ENCODE assay signal across 8 cellular contexts in the genomic region with DNA sequence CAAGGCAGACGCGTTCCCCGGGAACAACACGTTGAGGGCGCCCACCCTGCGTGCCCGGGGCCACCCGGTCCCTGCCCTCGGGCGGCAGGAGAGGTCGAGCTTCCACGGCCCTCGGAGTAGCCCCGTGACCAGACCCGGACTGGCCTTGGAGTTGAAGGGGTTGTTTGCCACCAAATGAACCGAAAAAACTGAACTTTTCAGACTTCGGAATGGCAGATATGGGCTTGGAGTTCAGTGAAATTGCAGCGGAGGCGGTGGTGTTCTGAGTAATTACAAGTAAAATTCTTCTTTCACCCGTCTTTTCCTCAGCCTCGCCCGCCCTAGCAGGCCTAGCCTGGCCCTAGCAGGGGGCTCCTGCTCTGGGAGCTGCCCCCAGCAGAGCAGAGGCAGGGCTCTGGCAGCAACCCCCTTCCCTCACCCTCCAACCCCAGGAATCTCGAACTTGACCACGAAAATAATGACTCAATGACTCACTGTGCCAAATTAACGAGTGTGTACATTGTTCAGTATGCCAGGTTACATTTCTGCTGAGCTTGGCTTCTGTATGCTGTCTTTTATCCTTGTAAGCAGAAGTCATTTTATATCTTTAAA. TPM values are rescaled to one million over a fixed set of nuclear protein-coding genes. Genes with fewer than 3 reads are reported as not detected.
DNase-seq lines count a peak whose midpoint lies in the region; TF ChIP-seq lines count a peak whose summit lies in the region.

No MANE protein-coding gene starts in this region.

- TF ChIP-seq POLR2A in esophagus muscularis mucosa (IDR thresholded peaks at IDR 0.05; ENCODE audit: low read depth), result no peak
- TF ChIP-seq POLR2A in ovary (IDR thresholded peaks at IDR 0.05), result no peak

- no peak overlapping the region for H3K27ac Mint-ChIP-seq in activated CD4-positive, alpha-beta memory T cell treated with anti-CD3 and anti-CD28 coated beads for 36 hours
- no peak overlapping the region for H3K27ac Mint-ChIP-seq in activated CD4-positive, alpha-beta memory T cell treated with anti-CD3 and anti-CD28 coated beads, Interleukin-2, amount 10 ng/mL, durations not matched to agents 7 days and 5 days

- H3K9me3 Mint-ChIP-seq in activated CD4-positive, alpha-beta memory T cell treated with anti-CD3 and anti-CD28 coated beads for 36 hours, result no peaks in the 10 kb centered on the region
- H3K9me3 Mint-ChIP-seq in activated CD4-positive, alpha-beta memory T cell treated with anti-CD3 and anti-CD28 coated beads, Interleukin-2, amount 10 ng/mL, durations not matched to agents 7 days and 5 days, result no peaks in the 10 kb centered on the region

- TF ChIP-seq CTCF in esophagus muscularis mucosa (IDR thresholded peaks at IDR 0.05), result no peak
- no peak for TF ChIP-seq CTCF in ovary (IDR thresholded peaks at IDR 0.05)

- no peaks in the 10 kb centered on the region for H3K9me3 ChIP-seq in esophagus muscularis mucosa
- no peaks in the 10 kb centered on the region for H3K9me3 ChIP-seq in ovary

- POLR2A ChIA-PET in activated CD4-positive, alpha-beta memory T cell treated with anti-CD3 and anti-CD28 coated beads for 36 hours (lab: Charles Lee), result interaction anchor here (1.1 kb wide), 1 partner anchor 16 kb away, joined by 3 read pairs; no protein-coding TSS in a partner anchor
- POLR2A ChIA-PET in activated CD4-positive, alpha-beta memory T cell treated with anti-CD3 and anti-CD28 coated beads, Interleukin-2, amount 10 ng/mL, durations not matched to agents 7 days and 5 days (lab: Charles Lee), result interaction anchor here (0.6 kb wide), 1 partner anchor 14 kb away, joined by 3 read pairs; no protein-coding TSS in a partner anchor

- H3K4me3 ChIP-seq in esophagus muscularis mucosa, result peak overlapping the region; percentile 60 to 78 (median 70)
- peak overlapping the region; percentile 49 for H3K4me3 ChIP-seq in ovary

- CTCF ChIA-PET in activated CD4-positive, alpha-beta memory T cell treated with anti-CD3 and anti-CD28 coated beads for 36 hours (lab: Charles Lee), result interaction anchor here (0.7 to 1.5 kb wide), 2 partner anchors 57 to 234 kb away, joined by 3 read pairs; no protein-coding TSS in a partner anchor
- CTCF ChIA-PET in activated CD4-positive, alpha-beta memory T cell treated with anti-CD3 and anti-CD28 coated beads, Interleukin-2, amount 10 ng/mL, durations not matched to agents 7 days and 5 days (lab: Charles Lee), result interaction anchor here (0.7 kb wide), 1 partner anchor 233 kb away, joined by 3 read pairs; no protein-coding TSS in a partner anchor

- TF ChIP-seq EP300 in esophagus muscularis mucosa (IDR thresholded peaks at IDR 0.05) (no peak), ovary (IDR thresholded peaks at IDR 0.05) (no peak)

- peak; percentile 28 for DNase-seq in activated CD4-positive, alpha-beta memory T cell treated with anti-CD3 and anti-CD28 coated beads for 36 hours
- no peak for DNase-seq in activated CD4-positive, alpha-beta memory T cell treated with anti-CD3 and anti-CD28 coated beads, Interleukin-2, amount 10 ng/mL, durations not matched to agents 7 days and 5 days
- DNase-seq in RPMI8226, result peak; percentile 58
- no peak for DNase-seq in esophagus muscularis mucosa (ENCODE audit: extremely low spot score)
- DNase-seq in ovary, result peak in 1 of 5 donors; percentile 54
- DNase-seq in SHP77 (lab: John Stamatoyannopoulos, UW), result no peak
- DNase-seq in NCI-H1930 (lab: John Stamatoyannopoulos, UW), result no peak
- DNase-seq in NCI-H2029 treated with DMSO at 0.1 percent for 48 hours (lab: John Stamatoyannopoulos, UW), result no peak

- H3K36me3 Mint-ChIP-seq in activated CD4-positive, alpha-beta memory T cell treated with anti-CD3 and anti-CD28 coated beads for 36 hours, result no peaks in the 10 kb centered on the region
- H3K36me3 Mint-ChIP-seq in activated CD4-positive, alpha-beta memory T cell treated with anti-CD3 and anti-CD28 coated beads, Interleukin-2, amount 10 ng/mL, durations not matched to agents 7 days and 5 days (ENCODE audit: low read depth), result peaks cover 3% of the 10 kb centered on the region

- peaks cover 18% of the 10 kb centered on the region for H3K4me1 Mint-ChIP-seq in activated CD4-positive, alpha-beta memory T cell treated with anti-CD3 and anti-CD28 coated beads for 36 hours (ENCODE audit: low read depth)
- H3K4me1 Mint-ChIP-seq in activated CD4-positive, alpha-beta memory T cell treated with anti-CD3 and anti-CD28 coated beads, Interleukin-2, amount 10 ng/mL, durations not matched to agents 7 days and 5 days, result peaks cover 33% of the 10 kb centered on the region

- peaks cover 69% of the 10 kb centered on the region for H3K27me3 Mint-ChIP-seq in activated CD4-positive, alpha-beta memory T cell treated with anti-CD3 and anti-CD28 coated beads for 36 hours
- H3K27me3 Mint-ChIP-seq in activated CD4-positive, alpha-beta memory T cell treated with anti-CD3 and anti-CD28 coated beads, Interleukin-2, amount 10 ng/mL, durations not matched to agents 7 days and 5 days, result peaks cover 79% of the 10 kb centered on the region

- WGBS in esophagus muscularis mucosa, result 28% methylated on average over 8 of the region's 25 CpGs
- WGBS in ovary, 3 donors, result 6 to 13% (median 10%) methylated on average over 16 to 25 of the region's 25 CpGs

- H3K4me3 Mint-ChIP-seq in activated CD4-positive, alpha-beta memory T cell treated with anti-CD3 and anti-CD28 coated beads for 36 hours, result no peak overlapping the region
- H3K4me3 Mint-ChIP-seq in activated CD4-positive, alpha-beta memory T cell treated with anti-CD3 and anti-CD28 coated beads, Interleukin-2, amount 10 ng/mL, durations not matched to agents 7 days and 5 days, result no peak overlapping the region

- H3K4me1 ChIP-seq in esophagus muscularis mucosa (peaks cover 28 to 75% (median 68%) of the 10 kb centered on the region in 4 donors), ovary (ENCODE audit: insufficient read depth) (peaks cover 32% of the 10 kb centered on the region)

- H3K27ac ChIP-seq in esophagus muscularis mucosa (replicated peaks in 1 of 4) (peak overlapping the region; percentile 60 to 77 (median 76)), ovary (peak overlapping the region; percentile 45 to 77)

- H3K27me3 ChIP-seq in esophagus muscularis mucosa (peaks cover 0 to 18% (median 4%) of the 10 kb centered on the region in 4 donors), ovary (no peaks in the 10 kb centered on the region)

- H3K36me3 ChIP-seq in esophagus muscularis mucosa, result no peaks in the 10 kb centered on the region
- no peaks in the 10 kb centered on the region for H3K36me3 ChIP-seq in ovary

- intact Hi-C loops in activated CD4-positive, alpha-beta memory T cell treated with anti-CD3 and anti-CD28 coated beads for 36 hours (cut with micrococcal nuclease), result no loop called here
- intact Hi-C loops in esophagus muscularis mucosa (cut with DNase I), result no loop called here
- intact Hi-C loops in ovary (cut with DNase I), result loop anchor here in 1 of 4 donors (10.0 kb wide), 1 partner anchor 54 kb away; no protein-coding TSS in a partner anchor

RNA-seq across cellular contexts. Expression of a gene that starts 1.1 kb away (rescaled TPM):
- under 1 TPM; 0.62 to 0.65 TPM for total RNA-seq in activated CD4-positive, alpha-beta memory T cell treated with anti-CD3 and anti-CD28 coated beads for 36 hours
- 1 to 10 TPM; 1.4 to 1.6 TPM for total RNA-seq in activated CD4-positive, alpha-beta memory T cell treated with anti-CD3 and anti-CD28 coated beads, Interleukin-2, amount 10 ng/mL, durations not matched to agents 7 days and 5 days
- total RNA-seq in esophagus muscularis mucosa (10 to 100 TPM; 12.0 to 43.5 (median 24.1) TPM), ovary (10 to 100 TPM in 6 of 7 donors, 1 to 10 TPM in 1; 4.6 to 35.4 (median 19.6) TPM)
- 10 to 100 TPM in 1 of 2 donors, 1 to 10 TPM in 1; 9.3 to 18.3 TPM for polyA plus RNA-seq in ovary

Comparison
In these comparisons a context has a peak if more than half of its experiments do, and no peak if none do; other contexts are left out.
1. DNase-seq: peak in activated CD4-positive, alpha-beta memory T cell treated with anti-CD3 and anti-CD28 coated beads for 36 hours (single experiment) and RPMI8226 (single experiment); none in activated CD4-positive, alpha-beta memory T cell treated with anti-CD3 and anti-CD28 coated beads, Interleukin-2, amount 10 ng/mL, durations not matched to agents 7 days and 5 days (single experiment), esophagus muscularis mucosa (single experiment), SHP77 (0 of 2), NCI-H1930 (0 of 2) and NCI-H2029 treated with DMSO at 0.1 percent for 48 hours (single experiment).